In the genomic region with DNA sequence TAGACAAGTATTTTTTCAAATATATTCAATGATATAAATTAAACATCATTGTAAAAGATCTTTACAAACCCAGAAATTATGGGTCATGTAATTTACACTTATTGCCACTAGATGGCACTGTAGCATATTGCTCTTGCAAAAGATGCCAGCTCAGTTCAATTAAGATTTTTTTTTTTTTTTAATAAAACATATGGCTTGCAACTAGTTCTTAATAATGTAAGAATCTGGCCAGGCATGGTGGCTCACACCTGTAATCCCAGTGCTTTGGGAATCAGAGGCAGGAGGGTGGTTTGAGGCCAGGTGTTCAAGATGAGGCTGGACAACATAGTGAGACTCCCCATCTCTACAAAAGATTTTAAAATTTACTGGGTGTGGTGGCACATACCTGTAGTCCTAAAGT, we compare ENCODE assay signal across 8 cellular contexts. TPM values are rescaled to one million over a fixed set of nuclear protein-coding genes. Genes with fewer than 3 reads are reported as not detected.
DNase-seq lines count a peak whose midpoint lies in the region; ATAC-seq and TF ChIP-seq lines count a peak whose summit lies in the region.

No MANE protein-coding gene starts in this region.

- peak; percentile 96 for TF ChIP-seq CTCF in 22Rv1 (IDR thresholded peaks at IDR 0.05)
- TF ChIP-seq CTCF in GM06990 (IDR thresholded peaks at IDR 0.05; ENCODE audit: insufficient read depth, low read length, poor library complexity, severe bottlenecking) = peak; percentile 56

- DNase-seq in GM06990 (ENCODE audit: extremely low read depth, insufficient read length) (peak; percentile 3), NCI-H2227 treated with DMSO at 0.1 percent for 48 hours (lab: John Stamatoyannopoulos, UW) (peak; percentile 61), cerebellum (ENCODE audit: low spot score) (peak; percentile 48), myocyte (ENCODE audit: low read depth) (peak; percentile 27)
- DNase-seq in NK-92 treated with Interleukin-12 subunit alpha and Interleukin-12 subunit beta, amount 100 ng/mL, for 24 hours (lab: John Stamatoyannopoulos, UW) = no peak
- DNase-seq in stimulated activated naive CD8-positive, alpha-beta T cell treated with anti-CD3 and anti-CD28 coated beads, Interleukin-15, Interleukin-2, amounts not matched to agents 100 U/mL and 50 U/mL, for 24 hours = no peak

- H3K4me3 ChIP-seq in GM06990 (replicated peaks; ENCODE audit: low read depth, low read length) = no peak overlapping the region

- ATAC-seq in GM18517 (IDR thresholded peaks at IDR 0.05; ENCODE audit: unreplicated experiment) = no peak
- no peak for ATAC-seq in stimulated activated naive CD8-positive, alpha-beta T cell treated with anti-CD3 and anti-CD28 coated beads, Interleukin-15, Interleukin-2, amounts not matched to agents 100 U/mL and 50 U/mL, for 24 hours

- no peaks in the 10 kb centered on the region for H3K36me3 ChIP-seq in GM06990 (ENCODE audit: control insufficient read depth, insufficient read depth, low read length)

- peaks cover 1% of the 10 kb centered on the region for H3K27me3 ChIP-seq in GM06990 (replicated peaks; ENCODE audit: control insufficient read depth, insufficient read depth, low read length)

- H3K27ac ChIP-seq in 22Rv1 = no peak overlapping the region

RNA-seq across cellular contexts. Expression of a gene that starts 49.4 kb away (rescaled TPM):
- total RNA-seq in cerebellum = 41.3 TPM
- 52.2 and 112 TPM in 2 replicates for total RNA-seq in myocyte
- polyA plus RNA-seq in myocyte (2012) = 29.0 TPM

Comparison
In these comparisons a context has a peak if more than half of its experiments do, and no peak if none do; other contexts are left out.
1. DNase-seq: peak in GM06990 (single experiment), NCI-H2227 treated with DMSO at 0.1 percent for 48 hours (single experiment), cerebellum (single experiment) and myocyte (single experiment); none in NK-92 treated with Interleukin-12 subunit alpha and Interleukin-12 subunit beta, amount 100 ng/mL, for 24 hours (single experiment) and stimulated activated naive CD8-positive, alpha-beta T cell treated with anti-CD3 and anti-CD28 coated beads, Interleukin-15, Interleukin-2, amounts not matched to agents 100 U/mL and 50 U/mL, for 24 hours (single experiment).